ENCODE assay signal across 8 cellular contexts in the genomic region with DNA sequence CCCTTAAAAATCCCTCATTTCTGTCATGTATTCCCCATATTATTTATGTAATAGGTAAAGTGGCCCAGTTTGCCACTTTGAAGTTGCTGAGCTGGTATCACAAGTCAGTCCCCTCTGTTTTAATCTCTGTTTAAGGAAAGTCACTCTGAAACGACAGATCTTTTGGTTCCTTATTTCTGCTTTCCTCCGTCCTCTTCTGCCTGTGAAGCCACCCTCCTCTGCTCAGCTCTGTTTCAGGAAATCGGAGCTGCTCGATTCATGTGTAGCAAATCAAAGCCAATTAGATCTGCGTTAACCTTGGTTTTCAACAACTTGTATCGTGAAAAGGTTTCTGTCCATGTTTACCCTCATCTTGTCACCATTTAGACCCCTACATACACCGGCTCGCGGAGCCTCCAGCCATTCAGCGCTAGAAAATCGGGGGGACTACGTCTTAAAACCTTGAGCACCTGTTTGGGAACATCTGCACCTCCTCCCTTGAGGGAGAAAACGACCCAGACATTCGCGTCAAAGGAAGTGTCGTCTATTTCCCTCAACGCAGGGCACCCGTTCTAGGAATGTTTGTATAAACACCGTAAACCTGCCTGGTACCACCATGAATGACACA. TPM values are rescaled to one million over a fixed set of nuclear protein-coding genes. Genes with fewer than 3 reads are reported as not detected.
DNase-seq lines count a peak whose midpoint lies in the region; ATAC-seq and TF ChIP-seq lines count a peak whose summit lies in the region.

No MANE protein-coding gene starts in this region.

- peak overlapping the region; percentile 98 to 100 (median 99) for H3K27ac Mint-ChIP-seq in CD8-positive, alpha-beta memory T cell
- H3K27ac Mint-ChIP-seq in endodermal cell = peak overlapping the region; percentile 94

- peaks cover 4 to 5% of the 10 kb centered on the region in 2 donors for H3K27me3 Mint-ChIP-seq in CD8-positive, alpha-beta memory T cell
- H3K27me3 Mint-ChIP-seq in endodermal cell (ENCODE audit: insufficient read depth) = peaks cover 4% of the 10 kb centered on the region

- H3K9me3 Mint-ChIP-seq in CD8-positive, alpha-beta memory T cell = no peaks in the 10 kb centered on the region
- H3K9me3 Mint-ChIP-seq in endodermal cell = peaks cover 4% of the 10 kb centered on the region

- H3K27ac ChIP-seq in CD8-positive, alpha-beta memory T cell (ENCODE audit: low read depth, low read length) = peak overlapping the region; percentile 78
- H3K27ac ChIP-seq in endodermal cell (ENCODE audit: low read depth, low read length) (peak overlapping the region; percentile 84), muscle layer of colon (ENCODE audit: low read depth, low read length) (peak overlapping the region; percentile 89)

- H3K36me3 ChIP-seq in CD8-positive, alpha-beta memory T cell (ENCODE audit: insufficient read depth, low read length) = no peaks in the 10 kb centered on the region
- H3K36me3 ChIP-seq in endodermal cell (ENCODE audit: control insufficient read depth, insufficient read depth, low read length) (peaks cover 5% of the 10 kb centered on the region), muscle layer of colon (ENCODE audit: insufficient read depth, low read length) (no peaks in the 10 kb centered on the region)

- peak overlapping the region; percentile 91 to 99 (median 94) for H3K4me3 Mint-ChIP-seq in CD8-positive, alpha-beta memory T cell
- peak overlapping the region; percentile 83 for H3K4me3 Mint-ChIP-seq in endodermal cell

- peaks cover 33 to 54% (median 47%) of the 10 kb centered on the region in 3 donors for H3K4me1 Mint-ChIP-seq in CD8-positive, alpha-beta memory T cell
- peaks cover 38% of the 10 kb centered on the region for H3K4me1 Mint-ChIP-seq in endodermal cell

- 7 to 9% methylated on average over 17 to 19 of the region's 19 CpGs for WGBS in endodermal cell (ENCODE audit: insufficient coverage in 1 of 2, insufficient read length in 1 of 2), 2 experiments

- no peaks in the 10 kb centered on the region for H3K9me3 ChIP-seq in CD8-positive, alpha-beta memory T cell (ENCODE audit: low read length)
- no peaks in the 10 kb centered on the region for H3K9me3 ChIP-seq in endodermal cell (ENCODE audit: control insufficient read depth, low read length)
- H3K9me3 ChIP-seq in muscle layer of colon (ENCODE audit: low read length) = no peaks in the 10 kb centered on the region

- H3K36me3 Mint-ChIP-seq in CD8-positive, alpha-beta memory T cell = peaks cover 0 to 26% (median 0%) of the 10 kb centered on the region in 3 donors
- peaks cover 3% of the 10 kb centered on the region for H3K36me3 Mint-ChIP-seq in endodermal cell (ENCODE audit: low read depth)

- CTCF ChIA-PET in CD8-positive, alpha-beta memory T cell (lab: Charles Lee) = interaction anchor here (0.8 to 1.0 kb wide), 3 partner anchors 47 to 300 kb away, joined by 3 read pairs; no protein-coding TSS in a partner anchor

- TF ChIP-seq CTCF in endodermal cell (conservative IDR thresholded peaks at IDR 0.05) = no peak

- H3K9ac ChIP-seq in endodermal cell (ENCODE audit: extremely low read depth, low read length, poor library complexity, severe bottlenecking) (peak overlapping the region; percentile 51), muscle layer of colon (ENCODE audit: low read length) (peak overlapping the region; percentile 74)

- peaks cover 20% of the 10 kb centered on the region for H3K4me1 ChIP-seq in CD8-positive, alpha-beta memory T cell (ENCODE audit: insufficient read depth, low read length)
- peaks cover 4% of the 10 kb centered on the region for H3K4me1 ChIP-seq in endodermal cell (ENCODE audit: control insufficient read depth, insufficient read depth, low read length)
- peaks cover 10% of the 10 kb centered on the region for H3K4me1 ChIP-seq in muscle layer of colon (ENCODE audit: insufficient read depth, low read length)

- POLR2A ChIA-PET in CD8-positive, alpha-beta memory T cell (lab: Charles Lee) = interaction anchor here (0.7 to 1.0 kb wide), 5 partner anchors 28 to 159 kb away, joined by 3 to 5 read pairs (median 3); no protein-coding TSS in a partner anchor

- H3K4me3 ChIP-seq in CD8-positive, alpha-beta memory T cell (ENCODE audit: low read length) = peak overlapping the region; percentile 76
- H3K4me3 ChIP-seq in endodermal cell (ENCODE audit: low read length) = peak overlapping the region; percentile 93
- H3K4me3 ChIP-seq in muscle layer of colon (ENCODE audit: low read depth in 1 of 2, low read length in 2 of 2) = peak overlapping the region; percentile 78 to 81

- ATAC-seq in GM19397 (IDR thresholded peaks at IDR 0.05; ENCODE audit: unreplicated experiment) (peak; percentile 23), HG03439 (IDR thresholded peaks at IDR 0.05; ENCODE audit: unreplicated experiment) (peak; percentile 18)

- H3K27me3 ChIP-seq in CD8-positive, alpha-beta memory T cell (ENCODE audit: insufficient read depth, low read length, poor library complexity, severe bottlenecking) = no peaks in the 10 kb centered on the region
- H3K27me3 ChIP-seq in endodermal cell (ENCODE audit: control insufficient read depth, insufficient read depth, low read length, poor library complexity, severe bottlenecking) (no peaks in the 10 kb centered on the region), muscle layer of colon (ENCODE audit: control insufficient read depth in 1 of 2, insufficient read depth in 2 of 2, low read length in 2 of 2) (no peaks in the 10 kb centered on the region)

- no peak for DNase-seq in CD8-positive, alpha-beta memory T cell
- DNase-seq in RPMI7951 (ENCODE audit: low read depth) (peak; percentile 2), endodermal cell (no peak), NCI-H2029 treated with DMSO at 0.1 percent for 48 hours (lab: John Stamatoyannopoulos, UW) (no peak)
- no peak for DNase-seq in activated CD8-positive, alpha-beta memory T cell treated with anti-CD3 and anti-CD28 coated beads, Interleukin-2, amount 50 U/mL, for 4 hours

RNA-seq across cellular contexts. Expression of a gene that starts 0.6 kb away (rescaled TPM):
- 10 to 100 TPM; 21.9 to 23.6 TPM for total RNA-seq in CD8-positive, alpha-beta memory T cell
- polyA plus RNA-seq in CD8-positive, alpha-beta memory T cell = 7.8 TPM
- 25.8 and 36.3 TPM in 2 replicates for total RNA-seq in RPMI7951 (2014; rRNA removed; shearing (Covaris generic))
- 10 to 100 TPM; 66.0 to 70.9 TPM for total RNA-seq in endodermal cell
- polyA plus RNA-seq in endodermal cell (2013, experiment 1 of 2) = 183 TPM
- polyA plus RNA-seq in endodermal cell (2013, experiment 2 of 2) = 180 TPM
